Comparison of ENCODE assay signal across 10 cellular contexts in the genomic region with DNA sequence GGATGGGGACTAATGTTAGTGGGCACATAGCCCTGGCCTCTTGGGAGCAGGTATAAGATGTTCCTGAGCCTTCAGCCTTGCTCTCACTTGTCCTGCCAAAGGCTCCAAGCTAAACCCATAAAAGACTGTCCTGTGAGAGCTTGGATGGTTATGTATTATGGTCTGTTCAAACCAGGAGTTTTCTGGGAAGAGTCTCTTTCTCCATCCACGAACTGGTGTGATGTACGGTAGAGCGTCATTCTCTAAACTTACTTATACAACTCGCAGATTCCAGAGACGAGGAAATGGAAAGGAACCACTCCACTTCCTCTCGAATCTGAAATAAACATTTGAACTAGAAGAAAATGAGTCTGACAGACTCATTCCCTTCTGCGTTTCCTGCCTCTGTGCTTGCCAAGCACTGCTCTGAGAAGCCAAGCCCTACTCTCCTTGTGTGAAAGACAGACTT. TPM values are rescaled to one million over a fixed set of nuclear protein-coding genes. Genes with fewer than 3 reads are reported as not detected.
DNase-seq lines count a peak whose midpoint lies in the region; ATAC-seq, FAIRE-seq and TF ChIP-seq lines count a peak whose summit lies in the region.
"Had no signal": no experiment of that assay in that cellular context is flagged by ENCODE, and none has a peak within 500 bp of the region (broad histone marks: within the 10 kb centered on the region; RNA-seq: fewer than 3 reads in every experiment).

No MANE protein-coding gene starts in this region.

- no peaks in the 10 kb centered on the region for H4K20me1 ChIP-seq in OCI-LY1 (ENCODE audit: insufficient read depth, low read length)

- TF ChIP-seq CTCF in OCI-LY1 (IDR thresholded peaks at IDR 0.05; ENCODE audit: low read length) (no peak), endodermal cell (conservative IDR thresholded peaks at IDR 0.05) (no peak), thoracic aorta (IDR thresholded peaks at IDR 0.05) (no peak), GM10266 (IDR thresholded peaks at IDR 0.05; ENCODE audit: control insufficient read depth, insufficient read depth, low read depth, missing control alignments) (no peak)

- no peak overlapping the region for H3K4me3 Mint-ChIP-seq in endodermal cell

- peaks cover 16% of the 10 kb centered on the region for H3K36me3 ChIP-seq in OCI-LY1 (ENCODE audit: insufficient read depth, low read length)
- no peaks in the 10 kb centered on the region for H3K36me3 ChIP-seq in endodermal cell (ENCODE audit: control insufficient read depth, insufficient read depth, low read length)
- H3K36me3 ChIP-seq in thoracic aorta: no peaks in the 10 kb centered on the region

- no peak for FAIRE-seq in HTR-8/SVneo (lab: Jason Lieb, UNC)
- FAIRE-seq: frontal cortex had no signal

- no peaks in the 10 kb centered on the region for H3K9me2 ChIP-seq in OCI-LY1 (ENCODE audit: low read depth, low read length)

- H3K9me3 ChIP-seq in OCI-LY1 (ENCODE audit: low read length): no peaks in the 10 kb centered on the region
- H3K9me3 ChIP-seq in endodermal cell (ENCODE audit: control insufficient read depth, low read length): no peaks in the 10 kb centered on the region
- H3K9me3 ChIP-seq in thoracic aorta: no peaks in the 10 kb centered on the region

- H3K9ac ChIP-seq in OCI-LY1 (ENCODE audit: low read length) (peak overlapping the region; percentile 95), endodermal cell (ENCODE audit: extremely low read depth, low read length, poor library complexity, severe bottlenecking) (no peak overlapping the region)

- H3K4me3 ChIP-seq in OCI-LY1 (ENCODE audit: low read depth, low read length, poor library complexity, severe bottlenecking) (peak overlapping the region; percentile 99), endodermal cell (ENCODE audit: low read length) (no peak overlapping the region), thoracic aorta (peak overlapping the region; percentile 56)

- H3K27ac ChIP-seq in OCI-LY1 (ENCODE audit: low read depth, low read length, poor library complexity, severe bottlenecking) (peak overlapping the region; percentile 87), endodermal cell (ENCODE audit: low read depth, low read length) (peak overlapping the region; percentile 42), thoracic aorta (peak overlapping the region; percentile 12 to 85)

- H3K4me1 ChIP-seq in OCI-LY1 (ENCODE audit: insufficient read depth, low read length, severe bottlenecking) (peaks cover 68% of the 10 kb centered on the region), endodermal cell (ENCODE audit: control insufficient read depth, insufficient read depth, low read length) (no peaks in the 10 kb centered on the region), thoracic aorta (ENCODE audit: control insufficient read depth in 1 of 2, low read depth in 2 of 2) (peaks cover 26 to 62% of the 10 kb centered on the region in 2 donors)

- DNase-seq in endodermal cell: no peak
- DNase-seq in medulla oblongata (ENCODE audit: extremely low spot score): peak; percentile 59
- no peak for DNase-seq in thoracic aorta (ENCODE audit: low spot score)
- DNase-seq in SKM-1 treated with dmso at 0.1 percent for 144 hours (lab: John Stamatoyannopoulos, UW; ENCODE audit: unreplicated experiment): no peak
- DNase-seq in HTR-8/SVneo (ENCODE audit: insufficient read length, low spot score): no peak
- DNase-seq in GM10266 (ENCODE audit: extremely low spot score): no peak

- no peaks in the 10 kb centered on the region for H3F3A ChIP-seq in OCI-LY1 (ENCODE audit: insufficient read depth, low read length)

- H3K27me3 Mint-ChIP-seq in endodermal cell (ENCODE audit: insufficient read depth): no peaks in the 10 kb centered on the region

- H3K79me2 ChIP-seq in OCI-LY1 (ENCODE audit: insufficient read depth, low read length): peaks cover 99% of the 10 kb centered on the region

- H3K4me2 ChIP-seq in OCI-LY1 (ENCODE audit: low read length): peak overlapping the region; percentile 89

- H3K27me3 ChIP-seq in OCI-LY1 (ENCODE audit: insufficient read depth, low read length) (no peaks in the 10 kb centered on the region), endodermal cell (ENCODE audit: control insufficient read depth, insufficient read depth, low read length, poor library complexity, severe bottlenecking) (peaks cover 28% of the 10 kb centered on the region), thoracic aorta (replicated peaks; ENCODE audit: insufficient read depth) (no peaks in the 10 kb centered on the region)

- H2AFZ ChIP-seq in OCI-LY1 (ENCODE audit: low read length): no peak overlapping the region

- WGBS in endodermal cell (ENCODE audit: insufficient coverage in 1 of 2, insufficient read length in 1 of 2), 2 experiments: 85 to 90% methylated on average over 5 to 7 of the region's 7 CpGs

- no peaks in the 10 kb centered on the region for H3K36me3 Mint-ChIP-seq in endodermal cell (ENCODE audit: low read depth)

- no peaks in the 10 kb centered on the region for H3K9me3 Mint-ChIP-seq in endodermal cell

- H3K4me1 Mint-ChIP-seq in endodermal cell: peaks cover 2% of the 10 kb centered on the region

- H3K27ac Mint-ChIP-seq in endodermal cell: no peak overlapping the region
- H3K27ac Mint-ChIP-seq: progenitor cell of endocrine pancreas had no signal

- ATAC-seq in thoracic aorta (ENCODE audit: insufficient number of reproducible peaks, low FRiP score, low read depth): no peak
- ATAC-seq in HG03378 (IDR thresholded peaks at IDR 0.05; ENCODE audit: unreplicated experiment): no peak

RNA-seq across cellular contexts. Expression of gene SOBP, which starts 5.3 kb away (rescaled TPM):
- total RNA-seq in endodermal cell (1 to 10 TPM; 1.5 to 1.9 TPM), thoracic aorta (10 to 100 TPM; 10.3 to 11.1 TPM)
- 11.8 TPM for polyA plus RNA-seq in endodermal cell (2013, experiment 1 of 2)
- polyA plus RNA-seq in endodermal cell (2013, experiment 2 of 2): 14.2 TPM

RNA-seq across cellular contexts. Expression of gene PDSS2, which starts 35.9 kb away (rescaled TPM):
- 10 to 100 TPM in 1 of 2 donors, 1 to 10 TPM in 1; 8.2 to 13.7 TPM for total RNA-seq in endodermal cell
- polyA plus RNA-seq in endodermal cell (2013, experiment 1 of 2): 11.3 TPM
- 10.0 TPM for polyA plus RNA-seq in endodermal cell (2013, experiment 2 of 2)
- 1 to 10 TPM; 6.9 to 9.9 TPM for total RNA-seq in thoracic aorta
